In the genomic region with DNA sequence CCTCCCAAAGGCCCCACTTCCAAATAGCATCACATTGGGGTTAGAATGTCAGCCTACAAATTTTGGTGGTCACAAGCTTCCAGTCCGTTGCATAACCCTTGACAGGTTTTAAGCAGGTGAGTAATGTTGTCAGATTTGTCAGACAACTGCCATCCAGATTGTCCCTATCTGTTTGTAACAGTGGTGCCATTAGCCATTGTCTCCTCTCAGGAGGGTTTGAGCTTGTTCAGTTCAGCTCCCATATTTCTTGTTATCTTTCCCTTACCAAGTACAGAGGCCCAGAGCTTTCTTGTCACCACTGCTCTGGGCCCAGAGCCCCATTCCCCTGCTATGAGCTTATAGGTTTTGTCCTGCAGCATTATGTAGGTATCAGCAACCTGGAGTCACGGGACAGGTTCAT, we compare ENCODE assay signal across 1 cellular context.
TF ChIP-seq lines count a peak whose summit lies in the region.

No MANE protein-coding gene starts in this region.

TF ChIP-seq in K562, 482 proteins besides CTCF, POLR2A, EP300 and RAD21 (continued from another document):
- TF ChIP-seq, protein P1, sequence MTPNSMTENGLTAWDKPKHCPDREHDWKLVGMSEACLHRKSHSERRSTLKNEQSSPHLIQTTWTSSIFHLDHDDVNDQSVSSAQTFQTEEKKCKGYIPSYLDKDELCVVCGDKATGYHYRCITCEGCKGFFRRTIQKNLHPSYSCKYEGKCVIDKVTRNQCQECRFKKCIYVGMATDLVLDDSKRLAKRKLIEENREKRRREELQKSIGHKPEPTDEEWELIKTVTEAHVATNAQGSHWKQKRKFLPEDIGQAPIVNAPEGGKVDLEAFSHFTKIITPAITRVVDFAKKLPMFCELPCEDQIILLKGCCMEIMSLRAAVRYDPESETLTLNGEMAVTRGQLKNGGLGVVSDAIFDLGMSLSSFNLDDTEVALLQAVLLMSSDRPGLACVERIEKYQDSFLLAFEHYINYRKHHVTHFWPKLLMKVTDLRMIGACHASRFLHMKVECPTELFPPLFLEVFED (CRISPR knock-in tag; conservative IDR thresholded peaks at IDR 0.05) = no peak
- TF ChIP-seq RBFOX2 (IDR thresholded peaks at IDR 0.05; ENCODE audit: low read depth, low read length) (no peak), TAL1 (IDR thresholded peaks at IDR 0.05) (peak; percentile 56; the same call in 1 of the 2 replicates), ZKSCAN8 (CRISPR knock-in tag; IDR thresholded peaks at IDR 0.05) (no peak), ZNF316 (IDR thresholded peaks at IDR 0.05) (no peak), CBFA2T2 (conservative IDR thresholded peaks at IDR 0.05) (peak; percentile 74), DIDO1 (tag; IDR thresholded peaks at IDR 0.05; ENCODE audit: low read depth) (no peak), ZNF282 (CRISPR knock-in tag; IDR thresholded peaks at IDR 0.05) (no peak), NRF1 (conservative IDR thresholded peaks at IDR 0.05 in 1 of 2, IDR thresholded peaks at IDR 0.05 in 1 of 2) (no peak), POLR2AphosphoS5 (IDR thresholded peaks at IDR 0.05; ENCODE audit: control insufficient read depth, insufficient read depth, low read depth, low read length) (0 out of 2 replicates have a peak, but pooled peaks have one; percentile 33), CBX2 (IDR thresholded peaks at IDR 0.05; ENCODE audit: insufficient read depth, low read length, poor library complexity, severe bottlenecking) (no peak), MEIS2 (IDR thresholded peaks at IDR 0.05; ENCODE audit: partially characterized antibody) (peak; percentile 75), TEAD4 (IDR thresholded peaks at IDR 0.05; ENCODE audit: low read length) (peak; percentile 70; the same call in 1 of the 2 replicates), TEAD4 (CRISPR knock-in tag; IDR thresholded peaks at IDR 0.05; ENCODE audit: borderline replicate concordance) (no peak), ZNF263 (CRISPR knock-in tag; IDR thresholded peaks at IDR 0.05; ENCODE audit: borderline replicate concordance) (no peak), NFXL1 (CRISPR knock-in tag; IDR thresholded peaks at IDR 0.05) (no peak), NCOA1 (IDR thresholded peaks at IDR 0.05; ENCODE audit: low read depth) (no peak)
- TF ChIP-seq, protein P2, sequence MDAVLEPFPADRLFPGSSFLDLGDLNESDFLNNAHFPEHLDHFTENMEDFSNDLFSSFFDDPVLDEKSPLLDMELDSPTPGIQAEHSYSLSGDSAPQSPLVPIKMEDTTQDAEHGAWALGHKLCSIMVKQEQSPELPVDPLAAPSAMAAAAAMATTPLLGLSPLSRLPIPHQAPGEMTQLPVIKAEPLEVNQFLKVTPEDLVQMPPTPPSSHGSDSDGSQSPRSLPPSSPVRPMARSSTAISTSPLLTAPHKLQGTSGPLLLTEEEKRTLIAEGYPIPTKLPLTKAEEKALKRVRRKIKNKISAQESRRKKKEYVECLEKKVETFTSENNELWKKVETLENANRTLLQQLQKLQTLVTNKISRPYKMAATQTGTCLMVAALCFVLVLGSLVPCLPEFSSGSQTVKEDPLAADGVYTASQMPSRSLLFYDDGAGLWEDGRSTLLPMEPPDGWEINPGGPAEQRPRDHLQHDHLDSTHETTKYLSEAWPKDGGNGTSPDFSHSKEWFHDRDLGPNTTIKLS (IDR thresholded peaks at IDR 0.05; ENCODE audit: borderline replicate concordance, low read depth) = no peak
- TF ChIP-seq, protein P3, sequence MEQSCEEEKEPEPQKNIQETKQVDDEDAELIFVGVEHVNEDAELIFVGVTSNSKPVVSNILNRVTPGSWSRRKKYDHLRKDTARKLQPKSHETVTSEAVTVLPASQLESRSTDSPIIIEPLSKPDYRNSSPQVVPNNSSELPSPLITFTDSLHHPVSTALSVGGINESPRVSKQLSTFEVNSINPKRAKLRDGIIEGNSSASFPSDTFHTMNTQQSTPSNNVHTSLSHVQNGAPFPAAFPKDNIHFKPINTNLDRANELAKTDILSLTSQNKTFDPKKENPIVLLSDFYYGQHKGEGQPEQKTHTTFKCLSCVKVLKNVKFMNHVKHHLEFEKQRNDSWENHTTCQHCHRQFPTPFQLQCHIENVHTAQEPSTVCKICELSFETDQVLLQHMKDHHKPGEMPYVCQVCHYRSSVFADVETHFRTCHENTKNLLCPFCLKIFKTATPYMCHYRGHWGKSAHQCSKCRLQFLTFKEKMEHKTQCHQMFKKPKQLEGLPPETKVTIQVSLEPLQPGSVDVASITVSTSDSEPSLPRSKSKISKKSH (CRISPR knock-in tag; IDR thresholded peaks at IDR 0.05) = no peak
- TF ChIP-seq, protein P4, sequence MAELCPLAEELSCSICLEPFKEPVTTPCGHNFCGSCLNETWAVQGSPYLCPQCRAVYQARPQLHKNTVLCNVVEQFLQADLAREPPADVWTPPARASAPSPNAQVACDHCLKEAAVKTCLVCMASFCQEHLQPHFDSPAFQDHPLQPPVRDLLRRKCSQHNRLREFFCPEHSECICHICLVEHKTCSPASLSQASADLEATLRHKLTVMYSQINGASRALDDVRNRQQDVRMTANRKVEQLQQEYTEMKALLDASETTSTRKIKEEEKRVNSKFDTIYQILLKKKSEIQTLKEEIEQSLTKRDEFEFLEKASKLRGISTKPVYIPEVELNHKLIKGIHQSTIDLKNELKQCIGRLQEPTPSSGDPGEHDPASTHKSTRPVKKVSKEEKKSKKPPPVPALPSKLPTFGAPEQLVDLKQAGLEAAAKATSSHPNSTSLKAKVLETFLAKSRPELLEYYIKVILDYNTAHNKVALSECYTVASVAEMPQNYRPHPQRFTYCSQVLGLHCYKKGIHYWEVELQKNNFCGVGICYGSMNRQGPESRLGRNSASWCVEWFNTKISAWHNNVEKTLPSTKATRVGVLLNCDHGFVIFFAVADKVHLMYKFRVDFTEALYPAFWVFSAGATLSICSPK (IDR thresholded peaks at IDR 0.05; ENCODE audit: borderline replicate concordance) = no peak
- TF ChIP-seq, protein P5, sequence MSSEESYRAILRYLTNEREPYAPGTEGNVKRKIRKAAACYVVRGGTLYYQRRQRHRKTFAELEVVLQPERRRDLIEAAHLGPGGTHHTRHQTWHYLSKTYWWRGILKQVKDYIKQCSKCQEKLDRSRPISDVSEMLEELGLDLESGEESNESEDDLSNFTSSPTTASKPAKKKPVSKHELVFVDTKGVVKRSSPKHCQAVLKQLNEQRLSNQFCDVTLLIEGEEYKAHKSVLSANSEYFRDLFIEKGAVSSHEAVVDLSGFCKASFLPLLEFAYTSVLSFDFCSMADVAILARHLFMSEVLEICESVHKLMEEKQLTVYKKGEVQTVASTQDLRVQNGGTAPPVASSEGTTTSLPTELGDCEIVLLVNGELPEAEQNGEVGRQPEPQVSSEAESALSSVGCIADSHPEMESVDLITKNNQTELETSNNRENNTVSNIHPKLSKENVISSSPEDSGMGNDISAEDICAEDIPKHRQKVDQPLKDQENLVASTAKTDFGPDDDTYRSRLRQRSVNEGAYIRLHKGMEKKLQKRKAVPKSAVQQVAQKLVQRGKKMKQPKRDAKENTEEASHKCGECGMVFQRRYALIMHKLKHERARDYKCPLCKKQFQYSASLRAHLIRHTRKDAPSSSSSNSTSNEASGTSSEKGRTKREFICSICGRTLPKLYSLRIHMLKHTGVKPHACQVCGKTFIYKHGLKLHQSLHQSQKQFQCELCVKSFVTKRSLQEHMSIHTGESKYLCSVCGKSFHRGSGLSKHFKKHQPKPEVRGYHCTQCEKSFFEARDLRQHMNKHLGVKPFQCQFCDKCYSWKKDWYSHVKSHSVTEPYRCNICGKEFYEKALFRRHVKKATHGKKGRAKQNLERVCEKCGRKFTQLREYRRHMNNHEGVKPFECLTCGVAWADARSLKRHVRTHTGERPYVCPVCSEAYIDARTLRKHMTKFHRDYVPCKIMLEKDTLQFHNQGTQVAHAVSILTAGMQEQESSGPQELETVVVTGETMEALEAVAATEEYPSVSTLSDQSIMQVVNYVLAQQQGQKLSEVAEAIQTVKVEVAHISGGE (CRISPR knock-in tag; IDR thresholded peaks at IDR 0.05) = no peak
